In the genomic region with DNA sequence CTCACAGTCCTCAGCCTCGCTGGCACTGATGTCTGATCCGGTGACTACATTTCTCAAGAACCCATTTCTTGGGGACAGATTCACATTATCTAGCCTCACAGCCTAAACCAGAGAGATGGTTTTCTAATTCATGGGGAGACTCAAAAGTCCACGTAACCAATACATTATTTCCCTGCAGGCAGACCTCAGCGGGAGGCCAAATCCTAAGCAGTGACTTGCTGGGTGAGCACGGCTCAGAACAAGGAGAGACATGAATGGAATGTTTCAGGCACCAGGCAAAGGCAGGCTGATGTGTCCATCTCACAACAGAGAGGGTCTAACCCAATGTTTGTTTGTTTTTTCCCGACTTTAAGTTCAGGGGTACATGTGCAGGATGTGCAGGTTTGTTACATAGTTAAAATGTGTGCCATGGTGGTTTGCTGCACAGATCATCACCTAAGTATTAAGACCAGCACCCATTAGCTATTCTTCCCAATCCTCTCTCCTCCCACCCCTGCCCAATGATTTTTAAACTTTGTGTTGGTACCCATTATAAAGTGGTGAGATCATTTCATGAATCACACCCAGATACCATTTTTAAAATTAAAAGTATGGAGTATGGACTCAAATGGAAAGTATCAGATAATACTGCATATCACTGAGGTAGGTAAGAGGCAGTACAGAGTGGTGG, we compare ENCODE assay signal across 15 cellular contexts. TPM values are rescaled to one million over a fixed set of nuclear protein-coding genes. Genes with fewer than 3 reads are reported as not detected.
A peak's percentile ranks its signal among the peaks of the same experiment; 100 is the strongest.
DNase-seq lines count a peak whose midpoint lies in the region; FAIRE-seq and TF ChIP-seq lines count a peak whose summit lies in the region.
"Had no signal": no experiment of that assay in that cellular context is flagged by ENCODE, and none has a peak within 500 bp of the region (broad histone marks: within the 10 kb centered on the region; RNA-seq: fewer than 3 reads in every experiment).

No MANE protein-coding gene starts in this region.

- H3K36me3 ChIP-seq in HEK293 (ENCODE audit: control insufficient read depth in 2 of 2, insufficient read depth in 1 of 2, low read length in 2 of 2): no peaks in the 10 kb centered on the region
- H3K36me3 ChIP-seq: left ventricle myocardium inferior had no signal

- DNase-seq in astrocyte of the hippocampus (ENCODE audit: low read depth, low spot score): peak; percentile 95
- DNase-seq in iPS-NIHi11 (ENCODE audit: low spot score): peak; percentile 54
- no peak for DNase-seq in substantia nigra (lab: John Stamatoyannopoulos, UW)
- no peak for DNase-seq in NCI-H446 (lab: John Stamatoyannopoulos, UW)
- DNase-seq in MV-4-11 (lab: John Stamatoyannopoulos, UW): no peak
- DNase-seq in NCI-H1092 (lab: John Stamatoyannopoulos, UW): no peak
- no peak for DNase-seq in GM12892 (ENCODE audit: insufficient read length)
- DNase-seq: activated T-cell treated with anti-CD3 and anti-CD28 coated beads, Interleukin-2, amount 50 U/mL, for 1 hour; amygdala; effector memory CD4-positive, alpha-beta T cell; glutamatergic neuron; Kasumi-1; left ventricle myocardium inferior; SW 1271 had no signal

- H3K4me1 ChIP-seq in HEK293 (ENCODE audit: control insufficient read depth, insufficient read depth, low read length): peaks cover 4% of the 10 kb centered on the region; the same call in 1 of the 2 replicates
- H3K4me1 ChIP-seq: left ventricle myocardium inferior had no signal

- TF ChIP-seq CTCF in HEK293 (tag by site-specific recombination; IDR thresholded peaks at IDR 0.05): no peak

- no peak overlapping the region for H3K4me3 ChIP-seq in HEK293 (ENCODE audit: low read depth, low read length)
- H3K4me3 ChIP-seq: left ventricle myocardium inferior had no signal

- H3K9me3 ChIP-seq in HEK293 (ENCODE audit: control insufficient read depth, insufficient read depth, low read depth, low read length): no peaks in the 10 kb centered on the region
- H3K9me3 ChIP-seq: left ventricle myocardium inferior had no signal

- POLR2A ChIA-PET in HEK293 (lab: Yijun Ruan, JAX): no interaction called here

- H3K27ac ChIP-seq in HEK293 (ENCODE audit: extremely low read depth, low read depth, low read length) (no peak overlapping the region), substantia nigra (ENCODE audit: low read depth, low read length, poor library complexity, severe bottlenecking) (peak overlapping the region; percentile 68)
- H3K27ac ChIP-seq: left ventricle myocardium inferior had no signal

- no peak for FAIRE-seq in GM12892 (lab: Jason Lieb, UNC)

- CTCF ChIA-PET in HEK293 (lab: Yijun Ruan, JAX): no interaction called here

- TF ChIP-seq POLR2A in GM12892 (IDR thresholded peaks at IDR 0.05; ENCODE audit: low read depth, low read length): no peak

TF ChIP-seq in HEK293, 187 proteins besides CTCF, POLR2A, EP300 and RAD21:
- TF ChIP-seq ZNF391 (tag by site-specific recombination; IDR thresholded peaks at IDR 0.05; ENCODE audit: borderline replicate concordance, low read depth): no peak
- peak; percentile 51 for TF ChIP-seq ZNF341 (tag by site-specific recombination; IDR thresholded peaks at IDR 0.05; ENCODE audit: low read depth)
- peak; percentile 34; the same call in 1 of the 2 replicates for TF ChIP-seq ZIC2 (tag by site-specific recombination; IDR thresholded peaks at IDR 0.05)
- peak; percentile 46; the same call in 1 of the 2 replicates for TF ChIP-seq GLIS1 (tag by site-specific recombination; IDR thresholded peaks at IDR 0.05)
TF ChIP-seq in HEK293: peak in this region for 3.

RNA-seq across cellular contexts. Expression of a gene that starts 53.3 kb away (rescaled TPM):
- polyA plus RNA-seq in GM12892 (2012; ENCODE audit: missing spikeins): 0.64 TPM

Comparison
In these comparisons a context has a peak if more than half of its experiments do, and no peak if none do; other contexts are left out.
1. DNase-seq: peak in astrocyte of the hippocampus (single experiment) and iPS-NIHi11 (single experiment); none in substantia nigra (0 of 49), NCI-H446 (0 of 2), MV-4-11 (single experiment), NCI-H1092 (single experiment) and GM12892 (single experiment).